In the genomic region with DNA sequence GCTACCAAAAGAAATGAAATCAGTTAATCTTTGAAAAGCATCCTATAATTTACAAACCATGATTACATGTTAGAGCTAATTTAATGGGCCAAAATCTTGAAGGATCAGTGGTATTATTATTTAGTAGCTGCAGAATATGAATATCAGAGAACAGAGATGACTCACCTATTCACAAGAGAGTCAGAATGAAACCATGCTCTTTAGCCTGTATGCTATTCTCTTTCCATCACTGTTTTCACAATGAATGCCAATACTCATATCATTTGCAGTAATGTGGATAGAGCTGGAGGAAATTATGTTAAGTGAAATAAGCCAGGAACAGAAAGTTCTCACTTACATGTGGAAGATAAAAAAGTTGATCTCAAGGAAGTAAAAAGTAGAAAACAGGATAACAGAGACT, we compare ENCODE assay signal across 13 cellular contexts.
DNase-seq lines count a peak whose midpoint lies in the region; ATAC-seq and TF ChIP-seq lines count a peak whose summit lies in the region.
"Had no signal": no experiment of that assay in that cellular context is flagged by ENCODE, and none has a peak within 500 bp of the region (broad histone marks: within the 10 kb centered on the region; RNA-seq: fewer than 3 reads in every experiment).

No MANE protein-coding gene starts in this region.

- H3K4me1 ChIP-seq in right lobe of liver (no peaks in the 10 kb centered on the region), mucosa of descending colon (ENCODE audit: low read depth) (no peaks in the 10 kb centered on the region)

- CTCF ChIA-PET in GM10248 (lab: Yijun Ruan, JAX), result interaction anchor here (1.1 to 1.7 kb wide), 2 partner anchors 11 to 196 kb away, joined by 3 to 5 read pairs; no protein-coding TSS in a partner anchor
- CTCF ChIA-PET in Calu3 (lab: Charles Lee), result no interaction called here

- H3K4me3 ChIP-seq in right lobe of liver (no peak overlapping the region), mucosa of descending colon (no peak overlapping the region)

- intact Hi-C loops in right lobe of liver (cut with DNase I), result no loop called here
- intact Hi-C loops in Calu3 (cut with micrococcal nuclease; ENCODE audit: unreplicated experiment), result no loop called here
- intact Hi-C loops in mucosa of descending colon (cut with DNase I, micrococcal nuclease), result no loop called here

- H3K9me3 ChIP-seq in right lobe of liver (no peaks in the 10 kb centered on the region), mucosa of descending colon (no peaks in the 10 kb centered on the region)

- no TSS peak for BruUV-seq in Calu3 (replicated peaks; lab: Mats Ljungman, UMichigan)

- no peaks in the 10 kb centered on the region for H3K36me3 Mint-ChIP-seq in Calu3 (ENCODE audit: insufficient read depth, unreplicated experiment)

- H3K27ac Mint-ChIP-seq in Calu3 (ENCODE audit: unreplicated experiment), result no peak overlapping the region

- H3K9me3 Mint-ChIP-seq in Calu3 (ENCODE audit: low read depth, unreplicated experiment), result peaks cover 6% of the 10 kb centered on the region

- TF ChIP-seq POLR2A in right lobe of liver (IDR thresholded peaks at IDR 0.05), result no peak

- no peaks in the 10 kb centered on the region for H3K4me1 Mint-ChIP-seq in Calu3 (ENCODE audit: low read depth, unreplicated experiment)

- TF ChIP-seq CTCF in GM10248 (IDR thresholded peaks at IDR 0.05; ENCODE audit: control extremely low read depth, extremely low read depth, low read depth, missing control alignments), result no peak
- no peak for TF ChIP-seq CTCF in right lobe of liver (IDR thresholded peaks at IDR 0.05)
- TF ChIP-seq CTCF in Calu3 (IDR thresholded peaks at IDR 0.05; ENCODE audit: unreplicated experiment), result no peak
- TF ChIP-seq CTCF in mucosa of descending colon (IDR thresholded peaks at IDR 0.05), result no peak

- no peak overlapping the region for H3K27ac ChIP-seq in caudate nucleus (ENCODE audit: low read depth, low read length)
- no peak overlapping the region for H3K27ac ChIP-seq in right lobe of liver

- ATAC-seq in GM19397 (IDR thresholded peaks at IDR 0.05; ENCODE audit: unreplicated experiment) (peak; percentile 81), HG02884 (IDR thresholded peaks at IDR 0.05; ENCODE audit: unreplicated experiment) (peak; percentile 98), HG03571 (IDR thresholded peaks at IDR 0.05; ENCODE audit: unreplicated experiment) (peak; percentile 72), right lobe of liver (no peak), mucosa of descending colon (no peak)
- ATAC-seq: left lobe of liver had no signal

- no peaks in the 10 kb centered on the region for H3K27me3 Mint-ChIP-seq in Calu3 (ENCODE audit: unreplicated experiment)

- no peaks in the 10 kb centered on the region for H3K36me3 ChIP-seq in right lobe of liver
- H3K36me3 ChIP-seq in mucosa of descending colon (ENCODE audit: low read depth), result no peaks in the 10 kb centered on the region

- DNase-seq in GM10248 (ENCODE audit: extremely low spot score) (peak; percentile 13), caudate nucleus (lab: John Stamatoyannopoulos, UW) (no peak), right lobe of liver (no peak), Calu3 (no peak), mucosa of descending colon (no peak)
- DNase-seq: activated CD8-positive, alpha-beta memory T cell treated with anti-CD3 and anti-CD28 coated beads, Interleukin-2, amount 50 U/mL, for 48 hours; cerebellar nuclear complex; NCI-H1092 treated with DMSO at 0.1 percent for 48 hours; T-helper 9 cell had no signal

- POLR2A ChIA-PET in GM10248 (lab: Yijun Ruan, JAX), result no interaction called here

- no peaks in the 10 kb centered on the region for H3K27me3 ChIP-seq in right lobe of liver

- H3K4me3 Mint-ChIP-seq in Calu3 (ENCODE audit: low read depth, unreplicated experiment), result no peak overlapping the region

Comparison
In these comparisons a context has a peak if more than half of its experiments do, and no peak if none do; other contexts are left out.
1. ATAC-seq: peak in GM19397 (single experiment), HG02884 (single experiment) and HG03571 (single experiment); none in right lobe of liver (0 of 4) and mucosa of descending colon (single experiment).